ENCODE assay signal across 8 cellular contexts in genomic region chr11:12724301-12725046, GRCh38. TPM values are rescaled to one million over a fixed set of nuclear protein-coding genes. Genes with fewer than 3 reads are reported as not detected.
DNase-seq lines count a peak whose midpoint lies in the region; ATAC-seq and TF ChIP-seq lines count a peak whose summit lies in the region.

No MANE protein-coding gene starts in this region.

- H3K36me3 ChIP-seq in iPS-20b (ENCODE audit: insufficient read depth, low read depth, low read length) (no peaks in the 10 kb centered on the region), suprapubic skin (no peaks in the 10 kb centered on the region)

- no peak for TF ChIP-seq CTCF in astrocyte of the cerebellum (IDR thresholded peaks at IDR 0.05; ENCODE audit: low read depth, low read length, missing control alignments)
- no peak for TF ChIP-seq CTCF in suprapubic skin (IDR thresholded peaks at IDR 0.05)

- H3K4me3 ChIP-seq in astrocyte of the cerebellum (ENCODE audit: low read depth, low read length) (no peak overlapping the region), iPS-20b (ENCODE audit: low read length) (peak overlapping the region; percentile 51), suprapubic skin (no peak overlapping the region)

- WGBS in suprapubic skin: 39% methylated on average over 14 of the region's 14 CpGs

- H3K27me3 ChIP-seq in iPS-20b (ENCODE audit: insufficient read depth, low read length): no peaks in the 10 kb centered on the region
- H3K27me3 ChIP-seq in suprapubic skin: no peaks in the 10 kb centered on the region

- H3K27ac ChIP-seq in iPS-20b (ENCODE audit: low read length): peak overlapping the region; percentile 66
- peak overlapping the region; percentile 77 for H3K27ac ChIP-seq in suprapubic skin

- DNase-seq in DMS79 (lab: John Stamatoyannopoulos, UW) (peak; percentile 96), NCI-H187 treated with DMSO at 0.1 percent for 48 hours (lab: John Stamatoyannopoulos, UW) (peak; percentile 84), astrocyte of the cerebellum (ENCODE audit: low read depth) (peak; percentile 81), suprapubic skin (ENCODE audit: low spot score in 2 of 2) (peak; percentile 81 to 83), medulla oblongata (ENCODE audit: extremely low spot score) (no peak)

- no peak for TF ChIP-seq POLR2A in suprapubic skin (IDR thresholded peaks at IDR 0.05)
- no peak for TF ChIP-seq POLR2A in GM18505 (IDR thresholded peaks at IDR 0.05; ENCODE audit: borderline replicate concordance, extremely low read depth, insufficient read depth, insufficient read length)

- TF ChIP-seq EP300 in suprapubic skin (IDR thresholded peaks at IDR 0.05): no peak

- no peak for ATAC-seq in GM18505 (IDR thresholded peaks at IDR 0.05; ENCODE audit: unreplicated experiment)
- no peak for ATAC-seq in HG02981 (IDR thresholded peaks at IDR 0.05; ENCODE audit: unreplicated experiment)

- H3K4me1 ChIP-seq in iPS-20b (ENCODE audit: insufficient read depth, low read length) (peaks cover 58% of the 10 kb centered on the region), suprapubic skin (peaks cover 63% of the 10 kb centered on the region)

- H3K9ac ChIP-seq in iPS-20b (ENCODE audit: low read depth, low read length): peak overlapping the region; percentile 69; the same call in 1 of the 2 replicates

- H3K9me3 ChIP-seq in iPS-20b (ENCODE audit: insufficient read depth, low read depth, low read length) (no peaks in the 10 kb centered on the region), suprapubic skin (no peaks in the 10 kb centered on the region)

- in situ Hi-C loops in astrocyte of the cerebellum (cut with HindIII; ENCODE audit: low sequenced_read_pairs): no loop called here

RNA-seq across cellular contexts. Expression of gene TEAD1, which starts 50.3 kb away (rescaled TPM):
- total RNA-seq in suprapubic skin: 10 to 100 TPM; 60.3 to 84.8 (median 72.4) TPM
